ENCODE assay signal across 11 cellular contexts in genomic region chr19:6771648-6772027, GRCh38. TPM values are rescaled to one million over a fixed set of nuclear protein-coding genes. Genes with fewer than 3 reads are reported as not detected.
A peak's percentile ranks its signal among the peaks of the same experiment; 100 is the strongest.
DNase-seq lines count a peak whose midpoint lies in the region; ATAC-seq, FAIRE-seq and TF ChIP-seq lines count a peak whose summit lies in the region.
"Not testable (repeated sequence)": the region's sequence is repeated elsewhere in the genome, so short reads cannot be mapped to it uniquely, and the experiment has no call there.
"Had no signal": no experiment of that assay in that cellular context is flagged by ENCODE, and none has a peak within 500 bp of the region (broad histone marks: within the 10 kb centered on the region; RNA-seq: fewer than 3 reads in every experiment).

No MANE protein-coding gene starts in this region.

- not testable (repeated sequence) for H3K4me1 Mint-ChIP-seq in WTC11
- peaks cover 55% of the 10 kb centered on the region for H3K4me1 Mint-ChIP-seq in activated T-cell treated with anti-CD3 and anti-CD28 coated beads, Interleukin-2, amount 50 U/mL, for 72 hours (ENCODE audit: low read depth)
- H3K4me1 Mint-ChIP-seq in natural killer cell: peaks cover 46 to 67% of the 10 kb centered on the region in 2 donors

- not testable (repeated sequence) for H3K9ac ChIP-seq in BLaER1; KMS-11; K562 (ENCODE audit: insufficient read depth in 1 of 2, low read depth in 2 of 2, low read length in 2 of 2)

- not testable (repeated sequence) for DNase-seq in WTC11 (ENCODE audit: low spot score); activated T-cell treated with anti-CD3 and anti-CD28 coated beads, Interleukin-2, amount 50 U/mL, for 72 hours; K562 (ENCODE audit: extremely low read depth in 1 of 4, low spot score in 3 of 4); natural killer cell

- BruUV-seq in K562 (replicated peaks; lab: Mats Ljungman, UMichigan): not testable (repeated sequence)

- peaks cover 15% of the 10 kb centered on the region for H3K9me3 Mint-ChIP-seq in WTC11
- peaks cover 0 to 12% of the 10 kb centered on the region in 2 donors for H3K9me3 Mint-ChIP-seq in activated T-cell treated with anti-CD3 and anti-CD28 coated beads, Interleukin-2, amount 50 U/mL, for 72 hours
- not testable (repeated sequence) for H3K9me3 Mint-ChIP-seq in natural killer cell

- ATAC-seq in WTC11; activated T-cell treated with anti-CD3 and anti-CD28 coated beads, Interleukin-2, amount 50 U/mL, for 72 hours (replicated peaks in 1 of 2); K562; natural killer cell: not testable (repeated sequence)

- H3K27me3 ChIP-seq in BLaER1; KMS-11 (ENCODE audit: insufficient read depth, low read depth); K562 (ENCODE audit: control insufficient read depth in 2 of 2, insufficient read depth in 2 of 2, low read length in 2 of 2): not testable (repeated sequence)

- CTCF ChIA-PET in WTC11 (lab: Charles Lee): interaction anchor here (0.6 to 3.5 kb wide), 7 partner anchors 18 to 502 kb away, joined by 3 to 26 read pairs (median 6); partner anchors contain the start of gene GPR108
- CTCF ChIA-PET in K562 (lab: Yijun Ruan, JAX; ENCODE audit: low intra/inter-chr PET ratio): not testable (repeated sequence)

- not testable (repeated sequence) for H3K9me3 ChIP-seq in BLaER1; K562 (replicated peaks; ENCODE audit: control insufficient read depth, insufficient read depth, low read depth, low read length)

- in situ Hi-C loops in K562 (cut with MboI): not testable (repeated sequence)

- H3K27ac ChIP-seq in BLaER1: peak overlapping the region; percentile 99; the same call in 1 of the 2 replicates
- H3K27ac ChIP-seq in KMS-11; K562 (ENCODE audit: extremely low read depth, low read depth, low read length): not testable (repeated sequence)

- not testable (repeated sequence) for TF ChIP-seq EP300 in K562 (IDR thresholded peaks at IDR 0.05; ENCODE audit: low read length)

- not testable (repeated sequence) for H3K27me3 Mint-ChIP-seq in WTC11 (ENCODE audit: low read depth); activated T-cell treated with anti-CD3 and anti-CD28 coated beads, Interleukin-2, amount 50 U/mL, for 72 hours (ENCODE audit: low read depth); natural killer cell (ENCODE audit: low read depth in 2 of 2)

- H3K4me1 ChIP-seq in BLaER1: peaks cover 44% of the 10 kb centered on the region
- peaks cover 22% of the 10 kb centered on the region for H3K4me1 ChIP-seq in KMS-11 (ENCODE audit: low read depth, poor library complexity, severe bottlenecking)
- peaks cover 0 to 35% of the 10 kb centered on the region in 2 experiments; a peak in 3 of 5 replicates for H3K4me1 ChIP-seq in K562 (replicated peaks in 1 of 2; ENCODE audit: control insufficient read depth in 2 of 2, insufficient read depth in 2 of 2, low read length in 2 of 2)

- H3K4me2 ChIP-seq in BLaER1 (peak overlapping the region; percentile 89), KMS-11 (peak overlapping the region; percentile 27; the same call in 1 of the 2 replicates)
- not testable (repeated sequence) for H3K4me2 ChIP-seq in K562 (ENCODE audit: insufficient read depth, low read length)

- TF ChIP-seq RAD21 in K562 (CRISPR knock-in tag; conservative IDR thresholded peaks at IDR 0.05 in 1 of 2, IDR thresholded peaks at IDR 0.05 in 1 of 2): not testable (repeated sequence)

- not testable (repeated sequence) for H2AFZ ChIP-seq in KMS-11 (ENCODE audit: low read depth); K562 (ENCODE audit: low read depth, low read length)

- not testable (repeated sequence) for H3K36me3 Mint-ChIP-seq in WTC11, natural killer cell
- peaks cover 20 to 23% of the 10 kb centered on the region in 2 donors for H3K36me3 Mint-ChIP-seq in activated T-cell treated with anti-CD3 and anti-CD28 coated beads, Interleukin-2, amount 50 U/mL, for 72 hours (ENCODE audit: insufficient read depth in 2 of 2)

- not testable (repeated sequence) for TF ChIP-seq POLR2A in K562 (conservative IDR thresholded peaks at IDR 0.05)

- not testable (repeated sequence) for TF ChIP-seq CTCF in KMS-11 (conservative IDR thresholded peaks at IDR 0.05; ENCODE audit: low read depth, low read length); WTC11 (IDR thresholded peaks at IDR 0.05); K562 (IDR thresholded peaks at IDR 0.05 in 2 of 3, conservative IDR thresholded peaks at IDR 0.05 in 1 of 3; ENCODE audit: insufficient read depth in 2 of 3, low read depth in 1 of 3, low read length in 3 of 3); natural killer cell (IDR thresholded peaks at IDR 0.05)

- intact Hi-C loops in K562 (cut with micrococcal nuclease) (loop anchor here (2.0 kb wide), 1 partner anchor 35 kb away; the partner anchor contains the start of gene GPR108), natural killer cell (cut with micrococcal nuclease) (loop anchor here (1.0 kb wide), 3 partner anchors 31 to 91 kb away; partner anchors contain the start of gene GPR108)

- not testable (repeated sequence) for H3K27ac Mint-ChIP-seq in WTC11
- peak overlapping the region; percentile 87 for H3K27ac Mint-ChIP-seq in activated T-cell treated with anti-CD3 and anti-CD28 coated beads, Interleukin-2, amount 50 U/mL, for 72 hours
- peak overlapping the region; percentile 85 to 97 for H3K27ac Mint-ChIP-seq in natural killer cell

- H3K79me2 ChIP-seq in KMS-11 (ENCODE audit: insufficient read depth, low read depth) (peaks cover 34% of the 10 kb centered on the region; the same call in 1 of the 2 replicates), K562 (ENCODE audit: control insufficient read depth, insufficient read depth, low read length) (peaks cover 16% of the 10 kb centered on the region)

- 80% methylated on average over 1 of the region's 7 CpGs for WGBS in K562 (ENCODE audit: insufficient coverage, low coverage, missing lambda C conversion rate)

- not testable (repeated sequence) for H3K9me1 ChIP-seq in K562 (ENCODE audit: control insufficient read depth, insufficient read depth, low read length)

- H3K4me3 ChIP-seq in BLaER1; KMS-11 (IDR thresholded peaks at IDR 0.05; ENCODE audit: insufficient read depth, low read depth, low read length); K562: not testable (repeated sequence)

- H4K20me1 ChIP-seq in BLaER1: peaks cover 34% of the 10 kb centered on the region
- H4K20me1 ChIP-seq in KMS-11 (ENCODE audit: insufficient read depth); K562 (replicated peaks; ENCODE audit: control insufficient read depth, insufficient read depth, low read length): not testable (repeated sequence)

- H3K36me3 ChIP-seq in BLaER1: peaks cover 17% of the 10 kb centered on the region
- not testable (repeated sequence) for H3K36me3 ChIP-seq in KMS-11 (ENCODE audit: insufficient read depth); K562 (ENCODE audit: control insufficient read depth, insufficient read depth, low read length)

- POLR2A ChIA-PET in WTC11 (lab: Charles Lee): interaction anchor here (0.5 kb wide), 1 partner anchor 1008 kb away, joined by 4 read pairs; no protein-coding TSS in a partner anchor
- POLR2A ChIA-PET in K562 (lab: Yijun Ruan, JAX): not testable (repeated sequence)

- H3K4me3 Mint-ChIP-seq in WTC11: not testable (repeated sequence)
- H3K4me3 Mint-ChIP-seq in activated T-cell treated with anti-CD3 and anti-CD28 coated beads, Interleukin-2, amount 50 U/mL, for 72 hours: peak overlapping the region; percentile 93 to 97
- H3K4me3 Mint-ChIP-seq in natural killer cell: peak overlapping the region; percentile 93

- FAIRE-seq in K562 (lab: Jason Lieb, UNC): not testable (repeated sequence)

RNA-seq across cellular contexts. Expression of gene VAV1, which starts 0.9 kb away (rescaled TPM):
- total RNA-seq in WTC11 (2021) (0.73 to 0.83 TPM (median 0.80 TPM) in 3 replicates), K562 (2014; rRNA removed) (13.6 and 13.7 TPM in 2 replicates), K562 (2014; rRNA removed; fragmentation: Illumina TruSeq; extraction: Trizol) (8.7 and 9.4 TPM in 2 replicates), K562 (2015; rRNA removed; fragmentation: Illumina TruSeq; extraction: Trizol) (19.1 and 19.7 TPM in 2 replicates), K562 (2021) (17.3 and 20.1 TPM in 2 replicates), natural killer cell (100 to 1,000 TPM; 141 to 167 (median 164) TPM)
- 100 to 1,000 TPM; 111 to 114 TPM for total RNA-seq in activated T-cell treated with anti-CD3 and anti-CD28 coated beads, Interleukin-2, amount 50 U/mL, for 72 hours
- 12.0 and 34.0 TPM in 2 replicates for total RNA-seq in K562 (2011; cell fraction: chromatin; rRNA removed; ENCODE audit: low replicate concordance)
- 15.5 and 23.5 TPM in 2 replicates for total RNA-seq in K562 (2011; cell fraction: nucleolus; rRNA removed)
- 12.6 and 13.2 TPM in 2 replicates for total RNA-seq in K562 (2011; cell fraction: nucleoplasm; rRNA removed)
- polyA plus RNA-seq in K562 (2011; rRNA removed) (8.4 and 18.5 TPM in 2 replicates), K562 (2014; fragmentation: Illumina TruSeq; extraction: Trizol) (12.4 and 13.3 TPM in 2 replicates), K562 (2014; fragmentation: Nextera tagmentation; extraction: Ambion mirVana) (1 to 10 TPM in 1 of 2 experiments, under 1 TPM in 1; 0.46 to 1.3 TPM), K562 (2014; rRNA removed) (10.9 and 11.1 TPM in 2 replicates)
- polyA plus RNA-seq in K562 (2011; cell fraction: cytosol; rRNA removed): 7.1 and 10.6 TPM in 2 replicates
- 19.2 and 28.2 TPM in 2 replicates for polyA plus RNA-seq in K562 (2011; cell fraction: nucleus; rRNA removed)
- 18.1 and 29.2 TPM in 2 replicates for polyA plus RNA-seq in K562 (2012)
- polyA minus RNA-seq in K562 (2011; rRNA and poly(A)+ RNA removed): 10.3 and 18.3 TPM in 2 replicates
- polyA minus RNA-seq in K562 (2011; cell fraction: cytosol; rRNA and poly(A)+ RNA removed): 4.7 and 11.8 TPM in 2 replicates
- polyA minus RNA-seq in K562 (2011; cell fraction: nucleus; rRNA and poly(A)+ RNA removed): 12.7 and 24.3 TPM in 2 replicates
- total RNA-seq: fibroblast of villous mesenchyme, G401, mesothelial cell of epicardium, osteocyte had no signal

RNA-seq across cellular contexts. Expression of gene SH2D3A, which starts 4.4 kb away (rescaled TPM):
- total RNA-seq in WTC11 (2021) (25.1 to 30.3 TPM (median 26.7 TPM) in 3 replicates), K562 (2014; rRNA removed) (20.0 and 25.9 TPM in 2 replicates), K562 (2014; rRNA removed; fragmentation: Illumina TruSeq; extraction: Trizol) (3.0 and 4.8 TPM in 2 replicates), K562 (2015; rRNA removed; fragmentation: Illumina TruSeq; extraction: Trizol) (8.6 and 8.9 TPM in 2 replicates), K562 (2021) (19.4 and 26.3 TPM in 2 replicates), natural killer cell (10 to 100 TPM; 14.6 to 20.1 (median 15.3) TPM)
- total RNA-seq in activated T-cell treated with anti-CD3 and anti-CD28 coated beads, Interleukin-2, amount 50 U/mL, for 72 hours: 10 to 100 TPM; 19.9 to 24.5 TPM
- 17.3 and 38.7 TPM in 2 replicates for total RNA-seq in K562 (2011; cell fraction: chromatin; rRNA removed; ENCODE audit: low replicate concordance)
- 28.7 and 29.6 TPM in 2 replicates for total RNA-seq in K562 (2011; cell fraction: nucleolus; rRNA removed)
- 21.3 and 22.0 TPM in 2 replicates for total RNA-seq in K562 (2011; cell fraction: nucleoplasm; rRNA removed)
- polyA plus RNA-seq in K562 (2011; rRNA removed) (8.7 and 13.4 TPM in 2 replicates), K562 (2014; fragmentation: Illumina TruSeq; extraction: Trizol) (9.6 and 17.7 TPM in 2 replicates), K562 (2014; fragmentation: Nextera tagmentation; extraction: Ambion mirVana) (under 1 TPM; 0.75 to 0.83 TPM), K562 (2014; rRNA removed) (19.8 and 24.8 TPM in 2 replicates)
- polyA plus RNA-seq in K562 (2011; cell fraction: cytosol; rRNA removed): 12.2 and 22.2 TPM in 2 replicates
- polyA plus RNA-seq in K562 (2011; cell fraction: nucleus; rRNA removed): 20.1 and 35.1 TPM in 2 replicates
- 10.3 and 10.8 TPM in 2 replicates for polyA plus RNA-seq in K562 (2012)
- 3.0 and 4.7 TPM in 2 replicates for polyA minus RNA-seq in K562 (2011; rRNA and poly(A)+ RNA removed)
- polyA minus RNA-seq in K562 (2011; cell fraction: cytosol; rRNA and poly(A)+ RNA removed): 8.7 and 11.1 TPM in 2 replicates
- polyA minus RNA-seq in K562 (2011; cell fraction: nucleus; rRNA and poly(A)+ RNA removed): 17.0 and 18.8 TPM in 2 replicates
- total RNA-seq: osteocyte, Right ventricle myocardium superior had no signal

RNA-seq across cellular contexts. Expression of gene TRIP10, which starts 32.2 kb away (rescaled TPM):
- total RNA-seq in WTC11 (2021) (61.5 to 76.6 TPM (median 62.4 TPM) in 3 replicates), K562 (2014; rRNA removed) (57.4 and 61.8 TPM in 2 replicates), K562 (2014; rRNA removed; fragmentation: Illumina TruSeq; extraction: Trizol) (23.6 and 29.4 TPM in 2 replicates), K562 (2015; rRNA removed; fragmentation: Illumina TruSeq; extraction: Trizol) (34.6 and 36.1 TPM in 2 replicates), K562 (2021) (59.1 and 63.2 TPM in 2 replicates), natural killer cell (1 to 10 TPM; 1.0 to 5.2 (median 3.3) TPM)
- total RNA-seq in activated T-cell treated with anti-CD3 and anti-CD28 coated beads, Interleukin-2, amount 50 U/mL, for 72 hours: 10 to 100 TPM; 49.0 to 68.4 TPM
- total RNA-seq in K562 (2011; cell fraction: chromatin; rRNA removed; ENCODE audit: low replicate concordance): 67.3 and 119 TPM in 2 replicates
- 65.3 and 66.5 TPM in 2 replicates for total RNA-seq in K562 (2011; cell fraction: nucleolus; rRNA removed)
- total RNA-seq in K562 (2011; cell fraction: nucleoplasm; rRNA removed): 53.5 and 66.7 TPM in 2 replicates
- polyA plus RNA-seq in K562 (2011; rRNA removed) (29.1 and 39.3 TPM in 2 replicates), K562 (2014; fragmentation: Illumina TruSeq; extraction: Trizol) (56.2 and 56.7 TPM in 2 replicates), K562 (2014; fragmentation: Nextera tagmentation; extraction: Ambion mirVana) (1 to 10 TPM; 1.2 to 2.7 TPM), K562 (2014; rRNA removed) (66.6 and 66.8 TPM in 2 replicates)
- 22.8 and 30.6 TPM in 2 replicates for polyA plus RNA-seq in K562 (2011; cell fraction: cytosol; rRNA removed)
- 113 and 133 TPM in 2 replicates for polyA plus RNA-seq in K562 (2011; cell fraction: nucleus; rRNA removed)
- 47.5 and 50.8 TPM in 2 replicates for polyA plus RNA-seq in K562 (2012)
- polyA minus RNA-seq in K562 (2011; rRNA and poly(A)+ RNA removed): 17.1 and 20.3 TPM in 2 replicates
- 18.3 and 21.0 TPM in 2 replicates for polyA minus RNA-seq in K562 (2011; cell fraction: cytosol; rRNA and poly(A)+ RNA removed)
- 21.3 and 30.1 TPM in 2 replicates for polyA minus RNA-seq in K562 (2011; cell fraction: nucleus; rRNA and poly(A)+ RNA removed)

RNA-seq across cellular contexts. Expression of gene GPR108, which starts 34.3 kb away (rescaled TPM):
- 48.7 to 59.5 TPM (median 54.2 TPM) in 3 replicates for total RNA-seq in WTC11 (2021)
- total RNA-seq in activated T-cell treated with anti-CD3 and anti-CD28 coated beads, Interleukin-2, amount 50 U/mL, for 72 hours: 100 to 1,000 TPM; 130 to 162 TPM
- total RNA-seq in K562 (2011; cell fraction: chromatin; rRNA removed; ENCODE audit: low replicate concordance): 45.9 and 112 TPM in 2 replicates
- 96.6 and 107 TPM in 2 replicates for total RNA-seq in K562 (2011; cell fraction: nucleolus; rRNA removed)
- 72.1 and 74.9 TPM in 2 replicates for total RNA-seq in K562 (2011; cell fraction: nucleoplasm; rRNA removed)
- 23.8 and 33.5 TPM in 2 replicates for total RNA-seq in K562 (2014; rRNA removed)
- total RNA-seq in K562 (2014; rRNA removed; fragmentation: Illumina TruSeq; extraction: Trizol): 12.3 and 16.4 TPM in 2 replicates
- 21.9 and 24.4 TPM in 2 replicates for total RNA-seq in K562 (2015; rRNA removed; fragmentation: Illumina TruSeq; extraction: Trizol)
- 31.1 and 33.1 TPM in 2 replicates for total RNA-seq in K562 (2021)
- polyA plus RNA-seq in K562 (2011; rRNA removed): 29.8 and 46.5 TPM in 2 replicates
- 43.8 and 51.1 TPM in 2 replicates for polyA plus RNA-seq in K562 (2011; cell fraction: cytosol; rRNA removed)
- polyA plus RNA-seq in K562 (2011; cell fraction: nucleus; rRNA removed): 180 and 195 TPM in 2 replicates
- 29.9 and 65.7 TPM in 2 replicates for polyA plus RNA-seq in K562 (2012)
- polyA plus RNA-seq in K562 (2014; fragmentation: Illumina TruSeq; extraction: Trizol): 32.3 and 33.2 TPM in 2 replicates
- polyA plus RNA-seq in K562 (2014; fragmentation: Nextera tagmentation; extraction: Ambion mirVana): 1 to 10 TPM; 2.4 to 6.1 TPM
- polyA plus RNA-seq in K562 (2014; rRNA removed): 32.9 and 36.4 TPM in 2 replicates
- polyA minus RNA-seq in K562 (2011; rRNA and poly(A)+ RNA removed): 22.3 and 35.9 TPM in 2 replicates
- 21.0 and 22.6 TPM in 2 replicates for polyA minus RNA-seq in K562 (2011; cell fraction: cytosol; rRNA and poly(A)+ RNA removed)
- 18.7 and 34.9 TPM in 2 replicates for polyA minus RNA-seq in K562 (2011; cell fraction: nucleus; rRNA and poly(A)+ RNA removed)
- 10 to 100 TPM; 66.1 to 78.0 (median 76.9) TPM for total RNA-seq in natural killer cell

RNA-seq across cellular contexts. Expression of gene C3, which starts 51.2 kb away (rescaled TPM):
- total RNA-seq in WTC11 (2021) (7.0 to 9.3 TPM (median 8.9 TPM) in 3 replicates), K562 (2014; rRNA removed) (0.59 and 2.0 TPM in 2 replicates), K562 (2014; rRNA removed; fragmentation: Illumina TruSeq; extraction: Trizol) (1.1 and 1.5 TPM in 2 replicates), K562 (2015; rRNA removed; fragmentation: Illumina TruSeq; extraction: Trizol) (2.1 and 2.2 TPM in 2 replicates), K562 (2021) (8.0 and 10.6 TPM in 2 replicates), natural killer cell (1 to 10 TPM in 1 of 3 donors, under 1 TPM in 1, not detected in 1; 0.38 to 5.5 TPM)
- 1 to 10 TPM; 1.8 to 2.5 TPM for total RNA-seq in activated T-cell treated with anti-CD3 and anti-CD28 coated beads, Interleukin-2, amount 50 U/mL, for 72 hours
- 19.5 and 33.3 TPM in 2 replicates for total RNA-seq in K562 (2011; cell fraction: chromatin; rRNA removed; ENCODE audit: low replicate concordance)
- total RNA-seq in K562 (2011; cell fraction: nucleolus; rRNA removed): 14.5 and 17.5 TPM in 2 replicates
- 15.2 and 15.6 TPM in 2 replicates for total RNA-seq in K562 (2011; cell fraction: nucleoplasm; rRNA removed)
- polyA plus RNA-seq in K562 (2011; rRNA removed) (9.1 and 40.9 TPM in 2 replicates), K562 (2014; fragmentation: Illumina TruSeq; extraction: Trizol) (2.4 and 4.3 TPM in 2 replicates), K562 (2014; fragmentation: Nextera tagmentation; extraction: Ambion mirVana) (1 to 10 TPM; 1.2 to 2.2 TPM), K562 (2014; rRNA removed) (2.5 and 5.4 TPM in 2 replicates)
- 9.2 and 36.7 TPM in 2 replicates for polyA plus RNA-seq in K562 (2011; cell fraction: cytosol; rRNA removed)
- 23.7 and 50.5 TPM in 2 replicates for polyA plus RNA-seq in K562 (2011; cell fraction: nucleus; rRNA removed)
- polyA plus RNA-seq in K562 (2012): 7.4 and 20.1 TPM in 2 replicates
- 6.5 and 24.5 TPM in 2 replicates for polyA minus RNA-seq in K562 (2011; rRNA and poly(A)+ RNA removed)
- 23.9 and 64.6 TPM in 2 replicates for polyA minus RNA-seq in K562 (2011; cell fraction: cytosol; rRNA and poly(A)+ RNA removed)
- 16.2 and 39.1 TPM in 2 replicates for polyA minus RNA-seq in K562 (2011; cell fraction: nucleus; rRNA and poly(A)+ RNA removed)
